8 cellular contexts compared by ENCODE assay signal in genomic region chr7:25894002-25894901, GRCh38.
A peak's percentile ranks its signal among the peaks of the same experiment; 100 is the strongest.
DNase-seq lines count a peak whose midpoint lies in the region; ATAC-seq and TF ChIP-seq lines count a peak whose summit lies in the region.

No MANE protein-coding gene starts in this region.

- no peak overlapping the region for H3K4me3 Mint-ChIP-seq in activated CD4-positive, alpha-beta T cell treated with anti-CD3 and anti-CD28 coated beads for 36 hours
- no peak overlapping the region for H3K4me3 Mint-ChIP-seq in activated CD8-positive, alpha-beta T cell treated with anti-CD3 and anti-CD28 coated beads for 36 hours
- no peak overlapping the region for H3K4me3 Mint-ChIP-seq in osteocyte (ENCODE audit: unreplicated experiment)

- no peak for TF ChIP-seq CTCF in activated CD8-positive, alpha-beta T cell treated with anti-CD3 and anti-CD28 coated beads for 36 hours (IDR thresholded peaks at IDR 0.05)
- no peak for TF ChIP-seq CTCF in osteocyte (IDR thresholded peaks at IDR 0.05)

- DNase-seq in activated CD4-positive, alpha-beta T cell treated with anti-CD3 and anti-CD28 coated beads for 36 hours = peak; percentile 55
- no peak for DNase-seq in activated CD4-positive, alpha-beta T cell treated with anti-CD3 and anti-CD28 coated beads for 4 hours
- peak; percentile 73 for DNase-seq in Jurkat, Clone E6-1 (ENCODE audit: low read depth, low spot score)
- peak; percentile 50 for DNase-seq in activated CD8-positive, alpha-beta T cell treated with anti-CD3 and anti-CD28 coated beads for 36 hours
- DNase-seq in islet precursor cell (peak; percentile 91), osteocyte (ENCODE audit: extremely low spot score, unreplicated experiment) (no peak)

- no peaks in the 10 kb centered on the region for H3K36me3 Mint-ChIP-seq in activated CD4-positive, alpha-beta T cell treated with anti-CD3 and anti-CD28 coated beads for 36 hours (ENCODE audit: low read depth)
- H3K36me3 Mint-ChIP-seq in activated CD8-positive, alpha-beta T cell treated with anti-CD3 and anti-CD28 coated beads for 36 hours (ENCODE audit: low read depth) = no peaks in the 10 kb centered on the region
- no peaks in the 10 kb centered on the region for H3K36me3 Mint-ChIP-seq in osteocyte (ENCODE audit: unreplicated experiment)

- POLR2A ChIA-PET in activated CD4-positive, alpha-beta T cell treated with anti-CD3 and anti-CD28 coated beads for 36 hours (lab: Charles Lee) = interaction anchor here (1.3 kb wide), 1 partner anchor 12 kb away, joined by 3 read pairs; no protein-coding TSS in a partner anchor
- POLR2A ChIA-PET in activated CD8-positive, alpha-beta T cell treated with anti-CD3 and anti-CD28 coated beads for 36 hours (lab: Charles Lee) = interaction anchor here (3.3 kb wide), 1 partner anchor 294 kb away, joined by 22 read pairs; no protein-coding TSS in a partner anchor

- H3K27me3 Mint-ChIP-seq in activated CD4-positive, alpha-beta T cell treated with anti-CD3 and anti-CD28 coated beads for 36 hours = peaks cover 5% of the 10 kb centered on the region
- peaks cover 9% of the 10 kb centered on the region for H3K27me3 Mint-ChIP-seq in activated CD8-positive, alpha-beta T cell treated with anti-CD3 and anti-CD28 coated beads for 36 hours
- H3K27me3 Mint-ChIP-seq in osteocyte (ENCODE audit: unreplicated experiment) = peaks cover 67% of the 10 kb centered on the region

- intact Hi-C loops in activated CD4-positive, alpha-beta T cell treated with anti-CD3 and anti-CD28 coated beads for 36 hours (cut with DNase I, micrococcal nuclease) = loop anchor here (1.0 to 10.0 kb wide), 6 partner anchors 58 to 788 kb away; partner anchors contain the start of gene CBX3 (in 1 of the 2)
- intact Hi-C loops in activated CD8-positive, alpha-beta T cell treated with anti-CD3 and anti-CD28 coated beads for 36 hours (cut with micrococcal nuclease) = loop anchor here (5.0 to 10.0 kb wide), 3 partner anchors 291 to 473 kb away; no protein-coding TSS in a partner anchor

- CTCF ChIA-PET in activated CD4-positive, alpha-beta T cell treated with anti-CD3 and anti-CD28 coated beads for 36 hours (lab: Charles Lee) = interaction anchor here (0.6 to 5.6 kb wide), 37 partner anchors 10 to 772 kb away, joined by 3 to 52 read pairs (median 5); no protein-coding TSS in a partner anchor
- CTCF ChIA-PET in activated CD8-positive, alpha-beta T cell treated with anti-CD3 and anti-CD28 coated beads for 36 hours (lab: Charles Lee) = interaction anchor here (0.6 to 8.2 kb wide), 34 partner anchors 10 to 793 kb away, joined by 3 to 144 read pairs (median 6); partner anchors contain the start of gene NFE2L3

- no peak overlapping the region for H3K27ac Mint-ChIP-seq in activated CD4-positive, alpha-beta T cell treated with anti-CD3 and anti-CD28 coated beads for 36 hours
- no peak overlapping the region for H3K27ac Mint-ChIP-seq in activated CD8-positive, alpha-beta T cell treated with anti-CD3 and anti-CD28 coated beads for 36 hours
- no peak overlapping the region for H3K27ac Mint-ChIP-seq in osteocyte (ENCODE audit: unreplicated experiment)

- H3K4me3 ChIP-seq in Jurkat, Clone E6-1 (ENCODE audit: low read length) = no peak overlapping the region

- H3K4me1 Mint-ChIP-seq in activated CD4-positive, alpha-beta T cell treated with anti-CD3 and anti-CD28 coated beads for 36 hours = peaks cover 28% of the 10 kb centered on the region
- peaks cover 27% of the 10 kb centered on the region for H3K4me1 Mint-ChIP-seq in activated CD8-positive, alpha-beta T cell treated with anti-CD3 and anti-CD28 coated beads for 36 hours (ENCODE audit: low read depth)
- peaks cover 12% of the 10 kb centered on the region for H3K4me1 Mint-ChIP-seq in osteocyte (ENCODE audit: unreplicated experiment)

- peak; percentile 72 for ATAC-seq in activated CD4-positive, alpha-beta T cell treated with anti-CD3 and anti-CD28 coated beads for 36 hours
- peak; percentile 57 for ATAC-seq in GM21737 (IDR thresholded peaks at IDR 0.05; ENCODE audit: unreplicated experiment)
- peak; percentile 64 for ATAC-seq in activated CD8-positive, alpha-beta T cell treated with anti-CD3 and anti-CD28 coated beads for 36 hours
- no peak for ATAC-seq in GM21367 (IDR thresholded peaks at IDR 0.05; ENCODE audit: unreplicated experiment)

- no peaks in the 10 kb centered on the region for H3K9me3 Mint-ChIP-seq in activated CD4-positive, alpha-beta T cell treated with anti-CD3 and anti-CD28 coated beads for 36 hours (ENCODE audit: low read depth)
- H3K9me3 Mint-ChIP-seq in activated CD8-positive, alpha-beta T cell treated with anti-CD3 and anti-CD28 coated beads for 36 hours = no peaks in the 10 kb centered on the region
- no peaks in the 10 kb centered on the region for H3K9me3 Mint-ChIP-seq in osteocyte (ENCODE audit: unreplicated experiment)

Comparison
In these comparisons a context has a peak if more than half of its experiments do, and no peak if none do; other contexts are left out.
1. DNase-seq: peak in activated CD4-positive, alpha-beta T cell treated with anti-CD3 and anti-CD28 coated beads for 36 hours (single experiment), Jurkat, Clone E6-1 (single experiment), activated CD8-positive, alpha-beta T cell treated with anti-CD3 and anti-CD28 coated beads for 36 hours (single experiment) and islet precursor cell (single experiment); none in activated CD4-positive, alpha-beta T cell treated with anti-CD3 and anti-CD28 coated beads for 4 hours (0 of 2) and osteocyte (single experiment).